ENCODE assay signal across 15 cellular contexts in the genomic region with DNA sequence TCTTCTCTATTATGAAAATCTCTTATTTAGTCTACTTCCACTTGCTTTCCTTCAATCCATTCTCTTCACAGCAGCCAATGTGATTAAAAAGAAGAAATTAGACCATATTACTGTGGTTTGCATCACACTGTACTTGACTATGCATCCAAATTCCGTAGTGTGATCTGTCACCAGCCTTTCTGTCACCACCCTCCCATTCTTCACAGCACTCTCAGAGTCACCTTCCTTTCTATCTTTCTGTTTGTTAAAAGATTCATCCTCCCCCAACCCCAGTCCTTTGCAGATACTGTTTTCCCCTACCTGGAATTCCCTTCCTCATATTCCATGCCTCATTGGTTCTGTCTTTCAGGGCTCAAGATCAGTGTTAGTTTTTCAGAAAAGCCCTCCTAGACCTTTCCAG. TPM values are rescaled to one million over a fixed set of nuclear protein-coding genes. Genes with fewer than 3 reads are reported as not detected.
DNase-seq lines count a peak whose midpoint lies in the region; ATAC-seq, FAIRE-seq and TF ChIP-seq lines count a peak whose summit lies in the region.
"Had no signal": no experiment of that assay in that cellular context is flagged by ENCODE, and none has a peak within 500 bp of the region (broad histone marks: within the 10 kb centered on the region; RNA-seq: fewer than 3 reads in every experiment).

No MANE protein-coding gene starts in this region.

- intact Hi-C loops in stomach (cut with DNase I; ENCODE audit: low total_unique reads), result no loop called here

- WGBS in stomach, 5 donors, result 0 to 68% (median 0%) methylated on average over 1 of the region's 1 CpG; no CpG with 5 or more reads in 1 of the 5 donors

- peak overlapping the region; percentile 45 for H3K4me2 ChIP-seq in keratinocyte (ENCODE audit: control insufficient read depth, extremely low read depth, insufficient read depth, low read depth, low read length)

- H3K27ac Mint-ChIP-seq in HFFc6, result peak overlapping the region; percentile 64
- H3K27ac Mint-ChIP-seq: activated B cell treated with CpG ODN at 0.5 μM for 24 hours; activated CD8-positive, alpha-beta memory T cell treated with anti-CD3 and anti-CD28 coated beads, Interleukin-2, amount 10 ng/mL, durations not matched to agents 7 days and 5 days had no signal

- peaks cover 36% of the 10 kb centered on the region for H3K79me2 ChIP-seq in keratinocyte (ENCODE audit: control insufficient read depth, insufficient read depth, low read length)

- peaks cover 46% of the 10 kb centered on the region for H3K4me1 Mint-ChIP-seq in HFFc6 (ENCODE audit: low read depth)
- H3K4me1 Mint-ChIP-seq: activated B cell treated with CpG ODN at 0.5 μM for 24 hours; activated CD8-positive, alpha-beta memory T cell treated with anti-CD3 and anti-CD28 coated beads, Interleukin-2, amount 10 ng/mL, durations not matched to agents 7 days and 5 days had no signal

- H3K9me3 Mint-ChIP-seq in HFFc6, result no peaks in the 10 kb centered on the region
- H3K9me3 Mint-ChIP-seq: activated B cell treated with CpG ODN at 0.5 μM for 24 hours had no signal

- no peak for TF ChIP-seq EP300 in stomach (IDR thresholded peaks at IDR 0.05)

- H3K9me1 ChIP-seq in keratinocyte (ENCODE audit: control insufficient read depth, extremely low read depth, insufficient read depth, low read length), result no peaks in the 10 kb centered on the region

- FAIRE-seq in keratinocyte (lab: Jason Lieb, UNC), result peak; percentile 26

- H2AFZ ChIP-seq in keratinocyte (ENCODE audit: control insufficient read depth, low read length), result no peak overlapping the region

- no peak overlapping the region for H3K4me3 ChIP-seq in SJSA1
- H3K4me3 ChIP-seq in keratinocyte (ENCODE audit: control insufficient read depth in 2 of 3, extremely low read depth in 1 of 3, insufficient read depth in 2 of 3, low read depth in 1 of 3, low read length in 3 of 3), result no peak overlapping the region
- H3K4me3 ChIP-seq in stomach, result no peak overlapping the region

- TF ChIP-seq CTCF in HFFc6 (IDR thresholded peaks at IDR 0.05) (no peak), keratinocyte (optimal IDR thresholded peaks at IDR 0.05 in 1 of 3, IDR thresholded peaks at IDR 0.05 in 1 of 3, conservative IDR thresholded peaks at IDR 0.05 in 1 of 3; ENCODE audit: extremely low read depth in 1 of 3, insufficient read depth in 2 of 3, low read length in 3 of 3) (no peak), stomach (IDR thresholded peaks at IDR 0.05) (no peak)

- DNase-seq in HFFc6, result no peak
- peak in 1 of 2 experiments; percentile 22 for DNase-seq in SJSA1 (ENCODE audit: low read depth in 1 of 2, low spot score in 2 of 2)
- no peak for DNase-seq in keratinocyte (ENCODE audit: low read depth, low spot score)
- DNase-seq in stomach, result no peak
- DNase-seq in activated naive CD4-positive, alpha-beta T cell treated with anti-CD3 and anti-CD28 coated beads, Interleukin-2, amount 50 U/mL, for 16 hours, result no peak
- DNase-seq: activated B cell treated with CpG ODN at 0.5 μM for 24 hours; activated CD8-positive, alpha-beta memory T cell treated with anti-CD3 and anti-CD28 coated beads, Interleukin-2, amount 10 ng/mL, durations not matched to agents 7 days and 5 days; activated gamma-delta T cell; anterior cingulate cortex; cortex of kidney; Karpas-422; NCI-H1417 treated with DMSO at 0.1 percent for 48 hours had no signal

- H4K20me1 ChIP-seq in keratinocyte (ENCODE audit: control insufficient read depth, extremely low read depth, insufficient read depth, low read length), result no peaks in the 10 kb centered on the region

- H3K36me3 ChIP-seq in SJSA1, result peaks cover 76% of the 10 kb centered on the region
- peaks cover 29 to 70% of the 10 kb centered on the region in 2 experiments for H3K36me3 ChIP-seq in keratinocyte (ENCODE audit: control insufficient read depth in 2 of 2, extremely low read depth in 1 of 2, insufficient read depth in 2 of 2, low read length in 2 of 2)
- peaks cover 5 to 36% (median 31%) of the 10 kb centered on the region in 4 donors for H3K36me3 ChIP-seq in stomach

- H3K4me1 ChIP-seq in SJSA1 (replicated peaks), result peaks cover 32% of the 10 kb centered on the region
- H3K4me1 ChIP-seq in keratinocyte (ENCODE audit: control insufficient read depth, extremely low read depth, insufficient read depth, low read length), result peaks cover 28% of the 10 kb centered on the region
- H3K4me1 ChIP-seq in stomach, result peaks cover 0 to 23% (median 17%) of the 10 kb centered on the region in 4 donors

- peak overlapping the region; percentile 24 for H3K9ac ChIP-seq in keratinocyte (ENCODE audit: control insufficient read depth, extremely low read depth, insufficient read depth, low read length)

- ATAC-seq in GM21390 (IDR thresholded peaks at IDR 0.05; ENCODE audit: unreplicated experiment) (no peak), HG03469 (IDR thresholded peaks at IDR 0.05; ENCODE audit: unreplicated experiment) (no peak)
- ATAC-seq: activated CD8-positive, alpha-beta memory T cell treated with anti-CD3 and anti-CD28 coated beads, Interleukin-2, amount 10 ng/mL, durations not matched to agents 7 days and 5 days had no signal

- H3K27ac ChIP-seq in SJSA1 (peak overlapping the region; percentile 79), keratinocyte (ENCODE audit: control insufficient read depth, insufficient read depth, low read length) (peak overlapping the region; percentile 93), stomach (peak overlapping the region in 4 of 5 donors; percentile 51 to 75 (median 64))
- H3K27ac ChIP-seq: C4-2B had no signal

- peaks cover 2% of the 10 kb centered on the region; the same call in 1 of the 2 replicates for H3K27me3 Mint-ChIP-seq in HFFc6 (ENCODE audit: insufficient read depth)
- H3K27me3 Mint-ChIP-seq: activated B cell treated with CpG ODN at 0.5 μM for 24 hours; activated CD8-positive, alpha-beta memory T cell treated with anti-CD3 and anti-CD28 coated beads, Interleukin-2, amount 10 ng/mL, durations not matched to agents 7 days and 5 days had no signal

- peak overlapping the region; percentile 20 for H3K4me3 Mint-ChIP-seq in HFFc6
- H3K4me3 Mint-ChIP-seq: activated B cell treated with CpG ODN at 0.5 μM for 24 hours; activated CD8-positive, alpha-beta memory T cell treated with anti-CD3 and anti-CD28 coated beads, Interleukin-2, amount 10 ng/mL, durations not matched to agents 7 days and 5 days had no signal

- TF ChIP-seq POLR2A in stomach (IDR thresholded peaks at IDR 0.05), result no peak

- H3K9me3 ChIP-seq in SJSA1 (replicated peaks), result no peaks in the 10 kb centered on the region
- H3K9me3 ChIP-seq in keratinocyte (ENCODE audit: control insufficient read depth, low read depth, low read length), result no peaks in the 10 kb centered on the region
- H3K9me3 ChIP-seq in stomach, result no peaks in the 10 kb centered on the region

- H3K27me3 ChIP-seq in SJSA1 (replicated peaks) (no peaks in the 10 kb centered on the region), keratinocyte (ENCODE audit: control insufficient read depth, extremely low read depth, insufficient read depth, low read length) (no peaks in the 10 kb centered on the region), stomach (no peaks in the 10 kb centered on the region)

- peaks cover 64% of the 10 kb centered on the region for H3K36me3 Mint-ChIP-seq in HFFc6 (ENCODE audit: low read depth)

- dilution Hi-C loops in keratinocyte (cut with MboI; ENCODE audit: extremely low pct_ligation_motif_present, low sequenced_read_pairs), result no loop called here

RNA-seq across cellular contexts. Expression of a gene that starts 55.0 kb away (rescaled TPM):
- 10 to 100 TPM; 39.5 to 44.5 (median 41.3) TPM for total RNA-seq in HFFc6 (2021; fragmentation: NEBNext Ultra II Directional; extraction: Animal tissue kit (Norgen Biotek cat#: 25700))
- 23.1 and 33.7 TPM in 2 replicates for total RNA-seq in SJSA1 (2014; rRNA removed; shearing (Covaris generic))
- 12.0 to 22.2 TPM (median 13.2 TPM) in 3 replicates for polyA plus RNA-seq in keratinocyte
- 3.9 TPM for polyA plus RNA-seq in keratinocyte (2011; ENCODE audit: low read depth)
- polyA plus RNA-seq in keratinocyte (2011; cell fraction: cytosol; rRNA removed), result 6.9 and 15.9 TPM in 2 replicates
- 12.9 and 17.7 TPM in 2 replicates for polyA plus RNA-seq in keratinocyte (2011; cell fraction: nucleus; rRNA removed)
- 7.6 and 11.3 TPM in 2 replicates for polyA plus RNA-seq in keratinocyte (2012; ENCODE audit: low replicate concordance)
- 1.7 to 17.9 TPM (median 8.0 TPM) in 3 replicates for polyA minus RNA-seq in keratinocyte
- 16.1 TPM for polyA minus RNA-seq in keratinocyte (2011; cell fraction: cytosol; rRNA and poly(A)+ RNA removed)
- polyA minus RNA-seq in keratinocyte (2011; cell fraction: nucleus; rRNA and poly(A)+ RNA removed), result 10.8 and 40.9 TPM in 2 replicates
- 10 to 100 TPM in 4 of 5 donors, not detected in 1; 11.6 to 61.7 (median 27.1) TPM for total RNA-seq in stomach
- polyA plus RNA-seq in stomach, result 10 to 100 TPM; 13.5 to 15.1 (median 13.7) TPM
